Comparison of ENCODE assay signal across 20 cellular contexts in genomic region chr13:77563110-77563509, GRCh38. TPM values are rescaled to one million over a fixed set of nuclear protein-coding genes. Genes with fewer than 3 reads are reported as not detected.
DNase-seq lines count a peak whose midpoint lies in the region; ATAC-seq, FAIRE-seq and TF ChIP-seq lines count a peak whose summit lies in the region.
"Had no signal": no experiment of that assay in that cellular context is flagged by ENCODE, and none has a peak within 500 bp of the region (broad histone marks: within the 10 kb centered on the region; RNA-seq: fewer than 3 reads in every experiment).

No MANE protein-coding gene starts in this region.

- in situ Hi-C loops in K562 (cut with MboI) = no loop called here

- H3K9me3 Mint-ChIP-seq in Calu3 (ENCODE audit: low read depth, unreplicated experiment) = no peaks in the 10 kb centered on the region
- H3K9me3 Mint-ChIP-seq: activated T-cell treated with anti-CD3 and anti-CD28 coated beads, Interleukin-2, amount 50 U/mL, for 4 hours had no signal

- H3K4me3 ChIP-seq in LNCaP clone FGC (ENCODE audit: low read depth, low read length) (no peak overlapping the region), K562 (no peak overlapping the region), esophagus muscularis mucosa (no peak overlapping the region), Karpas-422 (ENCODE audit: low read length) (no peak overlapping the region)
- H3K4me3 ChIP-seq: BLaER1, sigmoid colon, SJSA1, upper lobe of right lung had no signal

- H3K4me1 ChIP-seq in K562 (replicated peaks in 1 of 2; ENCODE audit: control insufficient read depth in 2 of 2, insufficient read depth in 2 of 2, low read length in 2 of 2) (no peaks in the 10 kb centered on the region), esophagus muscularis mucosa (no peaks in the 10 kb centered on the region), Karpas-422 (ENCODE audit: low read length) (no peaks in the 10 kb centered on the region)
- H3K4me1 ChIP-seq: sigmoid colon, SJSA1, upper lobe of right lung had no signal

- BruUV-seq in Calu3 (replicated peaks; lab: Mats Ljungman, UMichigan) = no TSS peak
- no TSS peak for BruUV-seq in K562 (replicated peaks; lab: Mats Ljungman, UMichigan)

- H3K9me3 ChIP-seq in K562 (replicated peaks; ENCODE audit: control insufficient read depth, insufficient read depth, low read depth, low read length) (no peaks in the 10 kb centered on the region), esophagus muscularis mucosa (no peaks in the 10 kb centered on the region), Karpas-422 (ENCODE audit: low read length) (no peaks in the 10 kb centered on the region)
- H3K9me3 ChIP-seq: BLaER1, sigmoid colon, SJSA1, upper lobe of right lung had no signal

- H3K9me1 ChIP-seq in K562 (ENCODE audit: control insufficient read depth, insufficient read depth, low read length) = no peaks in the 10 kb centered on the region

- CTCF ChIA-PET in Calu3 (lab: Charles Lee) (no interaction called here), K562 (lab: Yijun Ruan, JAX; ENCODE audit: low intra/inter-chr PET ratio) (no interaction called here)

- ATAC-seq in K562 (no peak), HG03139 (IDR thresholded peaks at IDR 0.05; ENCODE audit: unreplicated experiment) (no peak), GM21447 (IDR thresholded peaks at IDR 0.05; ENCODE audit: unreplicated experiment) (no peak)
- ATAC-seq: activated T-cell treated with anti-CD3 and anti-CD28 coated beads, Interleukin-2, amount 50 U/mL, for 4 hours; upper lobe of right lung had no signal

- peak overlapping the region; percentile 7 for H3K27ac Mint-ChIP-seq in Calu3 (ENCODE audit: unreplicated experiment)

- no peak for FAIRE-seq in K562 (lab: Jason Lieb, UNC)
- FAIRE-seq: TTC549 had no signal

- H4K20me1 ChIP-seq in K562 (replicated peaks; ENCODE audit: control insufficient read depth, insufficient read depth, low read length) (no peaks in the 10 kb centered on the region), Karpas-422 (ENCODE audit: insufficient read depth, low read depth, low read length) (no peaks in the 10 kb centered on the region)
- H4K20me1 ChIP-seq: BLaER1 had no signal

- no peaks in the 10 kb centered on the region for H3K9me2 ChIP-seq in Karpas-422 (replicated peaks; ENCODE audit: insufficient read depth, low read length)

- intact Hi-C loops in Calu3 (cut with micrococcal nuclease; ENCODE audit: unreplicated experiment) = no loop called here
- intact Hi-C loops in K562 (cut with micrococcal nuclease) = loop anchor here (10.0 kb wide), 1 partner anchor 68 kb away; no protein-coding TSS in a partner anchor
- intact Hi-C loops in esophagus muscularis mucosa (cut with DNase I) = no loop called here

- POLR2A ChIA-PET in K562 (lab: Yijun Ruan, JAX) = no interaction called here

- no peaks in the 10 kb centered on the region for H3K36me3 Mint-ChIP-seq in Calu3 (ENCODE audit: insufficient read depth, unreplicated experiment)

- H2AFZ ChIP-seq in K562 (ENCODE audit: low read depth, low read length) (no peak overlapping the region), Karpas-422 (ENCODE audit: low read length) (no peak overlapping the region)

- TF ChIP-seq POLR2A in K562 (conservative IDR thresholded peaks at IDR 0.05) (no peak), esophagus muscularis mucosa (IDR thresholded peaks at IDR 0.05; ENCODE audit: low read depth) (no peak)

- no peak overlapping the region for H3K9ac ChIP-seq in K562 (ENCODE audit: insufficient read depth in 1 of 2, low read depth in 2 of 2, low read length in 2 of 2)
- H3K9ac ChIP-seq in Karpas-422 (ENCODE audit: low read length) = no peak overlapping the region
- H3K9ac ChIP-seq: BLaER1 had no signal

- H3K27me3 ChIP-seq in K562 (ENCODE audit: control insufficient read depth in 2 of 2, insufficient read depth in 2 of 2, low read length in 2 of 2) = no peaks in the 10 kb centered on the region
- no peaks in the 10 kb centered on the region for H3K27me3 ChIP-seq in esophagus muscularis mucosa
- H3K27me3 ChIP-seq in Karpas-422 (ENCODE audit: low read length) = no peaks in the 10 kb centered on the region
- H3K27me3 ChIP-seq: BLaER1, sigmoid colon, upper lobe of right lung had no signal

- TF ChIP-seq CTCF in Calu3 (IDR thresholded peaks at IDR 0.05; ENCODE audit: unreplicated experiment) (no peak), LNCaP clone FGC (IDR thresholded peaks at IDR 0.05; ENCODE audit: control insufficient read depth, extremely low read depth, insufficient read depth) (no peak), K562 (IDR thresholded peaks at IDR 0.05 in 2 of 3, conservative IDR thresholded peaks at IDR 0.05 in 1 of 3; ENCODE audit: insufficient read depth in 2 of 3, low read depth in 1 of 3, low read length in 3 of 3) (no peak), esophagus muscularis mucosa (IDR thresholded peaks at IDR 0.05) (no peak)

- DNase-seq in Calu3 = no peak
- DNase-seq in LNCaP clone FGC (ENCODE audit: low read depth) = peak; percentile 59
- DNase-seq in K562 (ENCODE audit: extremely low read depth in 1 of 4, low spot score in 3 of 4) = no peak
- DNase-seq in iris pigment epithelial cell (ENCODE audit: low read depth) = peak; percentile 51
- DNase-seq in esophagus muscularis mucosa (ENCODE audit: extremely low spot score) = no peak
- no peak for DNase-seq in Karpas-422
- DNase-seq: activated CD4-positive, alpha-beta T cell treated with anti-CD3 and anti-CD28 coated beads, Interleukin-2, amount 50 U/mL, for 4 hours; activated T-cell treated with anti-CD3 and anti-CD28 coated beads, Interleukin-2, amount 50 U/mL, for 4 hours; cortex of kidney; DMS53; NCI-H1417; NCI-H345; sigmoid colon; stimulated activated naive CD4-positive, alpha-beta T cell; upper lobe of right lung had no signal

- H3K27me3 Mint-ChIP-seq in Calu3 (ENCODE audit: unreplicated experiment) = no peaks in the 10 kb centered on the region

- H3K27ac ChIP-seq in K562 (ENCODE audit: extremely low read depth, low read depth, low read length) = no peak overlapping the region
- no peak overlapping the region for H3K27ac ChIP-seq in esophagus muscularis mucosa (replicated peaks in 1 of 4)
- H3K27ac ChIP-seq in Karpas-422 (ENCODE audit: low read length) = no peak overlapping the region
- H3K27ac ChIP-seq: BLaER1, sigmoid colon, SJSA1, upper lobe of right lung had no signal

- H3K79me2 ChIP-seq in K562 (ENCODE audit: control insufficient read depth, insufficient read depth, low read length) = no peaks in the 10 kb centered on the region
- H3K79me2 ChIP-seq in Karpas-422 (ENCODE audit: low read length) = no peaks in the 10 kb centered on the region

- H3K36me3 ChIP-seq in K562 (ENCODE audit: control insufficient read depth, insufficient read depth, low read length) = no peaks in the 10 kb centered on the region
- H3K36me3 ChIP-seq in esophagus muscularis mucosa = no peaks in the 10 kb centered on the region
- no peaks in the 10 kb centered on the region for H3K36me3 ChIP-seq in Karpas-422 (ENCODE audit: insufficient read depth, low read length)
- H3K36me3 ChIP-seq: BLaER1, sigmoid colon, SJSA1, upper lobe of right lung had no signal

- TF ChIP-seq RAD21 in K562 (CRISPR knock-in tag; conservative IDR thresholded peaks at IDR 0.05 in 1 of 2, IDR thresholded peaks at IDR 0.05 in 1 of 2) = no peak

- 0% methylated on average over 1 of the region's 1 CpG for WGBS in K562 (ENCODE audit: insufficient coverage, low coverage, missing lambda C conversion rate)
- WGBS in esophagus muscularis mucosa = 17% methylated on average over 1 of the region's 1 CpG

- no peak overlapping the region for H3K4me2 ChIP-seq in K562 (ENCODE audit: insufficient read depth, low read length)
- no peak overlapping the region for H3K4me2 ChIP-seq in Karpas-422 (ENCODE audit: low read depth, low read length, poor library complexity, severe bottlenecking)
- H3K4me2 ChIP-seq: BLaER1 had no signal

- H3K4me1 Mint-ChIP-seq in Calu3 (ENCODE audit: low read depth, unreplicated experiment) = no peaks in the 10 kb centered on the region

- TF ChIP-seq EP300 in K562 (IDR thresholded peaks at IDR 0.05; ENCODE audit: low read length) (no peak), esophagus muscularis mucosa (IDR thresholded peaks at IDR 0.05) (no peak)

- H3K4me3 Mint-ChIP-seq in Calu3 (ENCODE audit: low read depth, unreplicated experiment) = no peak overlapping the region
- H3K4me3 Mint-ChIP-seq: activated T-cell treated with anti-CD3 and anti-CD28 coated beads, Interleukin-2, amount 50 U/mL, for 4 hours had no signal

TF ChIP-seq in K562, 482 proteins besides CTCF, POLR2A, EP300 and RAD21 (continues in another document):
- no peak for TF ChIP-seq HBP1 (CRISPR knock-in tag; IDR thresholded peaks at IDR 0.05)
- TF ChIP-seq HNRNPUL1 (IDR thresholded peaks at IDR 0.05; ENCODE audit: low read length) = no peak
- no peak for TF ChIP-seq TEAD2 (tag; IDR thresholded peaks at IDR 0.05)

RNA-seq across cellular contexts. Expression of gene SCEL, which starts 27.6 kb away (rescaled TPM):
- total RNA-seq in Calu3 (2022) = 5.2 and 8.0 TPM in 2 replicates
- total RNA-seq in K562 (2011; cell fraction: chromatin; rRNA removed; ENCODE audit: low replicate concordance) = not detected in 2 replicates
- total RNA-seq in K562 (2011; cell fraction: nucleolus; rRNA removed) = not detected in 2 replicates
- not detected in 2 replicates for total RNA-seq in K562 (2011; cell fraction: nucleoplasm; rRNA removed)
- not detected in 2 replicates for total RNA-seq in K562 (2014; rRNA removed)
- total RNA-seq in K562 (2014; rRNA removed; fragmentation: Illumina TruSeq; extraction: Trizol) = not detected in 2 replicates
- total RNA-seq in K562 (2015; rRNA removed; fragmentation: Illumina TruSeq; extraction: Trizol) = not detected in 2 replicates
- total RNA-seq in K562 (2021) = not detected in 2 replicates
- polyA plus RNA-seq in K562 (2011; rRNA removed) = not detected in 2 replicates
- polyA plus RNA-seq in K562 (2011; cell fraction: cytosol; rRNA removed) = not detected in 2 replicates
- polyA plus RNA-seq in K562 (2011; cell fraction: nucleus; rRNA removed) = not detected in 2 replicates
- polyA plus RNA-seq in K562 (2012) = not detected in 2 replicates
- polyA plus RNA-seq in K562 (2014; fragmentation: Illumina TruSeq; extraction: Trizol) = not detected in 2 replicates
- polyA plus RNA-seq in K562 (2014; fragmentation: Nextera tagmentation; extraction: Ambion mirVana) = not detected
- not detected in 2 replicates for polyA plus RNA-seq in K562 (2014; rRNA removed)
- polyA minus RNA-seq in K562 (2011; rRNA and poly(A)+ RNA removed) = not detected in 2 replicates
- not detected in 2 replicates for polyA minus RNA-seq in K562 (2011; cell fraction: cytosol; rRNA and poly(A)+ RNA removed)
- polyA minus RNA-seq in K562 (2011; cell fraction: nucleus; rRNA and poly(A)+ RNA removed) = not detected in 2 replicates
- 1 to 10 TPM in 1 of 4 donors, under 1 TPM in 2, not detected in 1; 0.13 to 1.7 (median 0.29) TPM for total RNA-seq in esophagus muscularis mucosa
- total RNA-seq in Karpas-422 (2014; rRNA removed; shearing (Covaris generic); ENCODE audit: low replicate concordance) = not detected in 2 replicates
- total RNA-seq: activated T-cell treated with anti-CD3 and anti-CD28 coated beads, Interleukin-2, amount 50 U/mL, for 4 hours; sigmoid colon; SJSA1 had no signal

Comparison
In these comparisons a context has a peak if more than half of its experiments do, and no peak if none do; other contexts are left out.
1. DNase-seq: peak in LNCaP clone FGC (single experiment) and iris pigment epithelial cell (single experiment); none in Calu3 (single experiment), K562 (0 of 4), esophagus muscularis mucosa (single experiment) and Karpas-422 (single experiment).